Comparison of ENCODE assay signal across 14 cellular contexts in genomic region chr17:38636054-38636453, GRCh38. TPM values are rescaled to one million over a fixed set of nuclear protein-coding genes. Genes with fewer than 3 reads are reported as not detected.
"Had no signal": no experiment of that assay in that cellular context is flagged by ENCODE, and none has a peak within 500 bp of the region (broad histone marks: within the 10 kb centered on the region; RNA-seq: fewer than 3 reads in every experiment).

No MANE protein-coding gene starts in this region.

- H3K4me3 Mint-ChIP-seq: activated naive CD4-positive, alpha-beta T cell treated with anti-CD3 and anti-CD28 coated beads for 36 hours; activated T-helper 1 cell treated with anti-CD3 and anti-CD28 coated beads, Interleukin-12 subunit alpha, Interleukin-12 subunit beta, Interleukin-2, Interleukin-4 antibody, amounts not matched to agents 30 ng/mL and 10 ng/mL and 1 ng/mL, durations not matched to agents 14 hours and 24 hours and 36 hours; dendritic cell treated with granulocyte-macrophage colony-stimulating factor and Interleukin-4, amounts not matched to agents 40 ng/mL and 50 ng/mL, for 4 days; nephron had no signal

- DNase-seq: activated CD4-positive, alpha-beta T cell treated with anti-CD3 and anti-CD28 coated beads for 4 hours; activated naive CD4-positive, alpha-beta T cell treated with anti-CD3 and anti-CD28 coated beads for 36 hours; glutamatergic neuron; psoas muscle; sigmoid colon; stimulated activated CD4-positive, alpha-beta T cell treated with anti-CD3 and anti-CD28 coated beads, Interleukin-12 subunit alpha, Interleukin-12 subunit beta, amount 100 ng/mL, for 4 hours; stimulated activated naive CD4-positive, alpha-beta T cell; SW 1271 had no signal

- H3K9me3 Mint-ChIP-seq: activated naive CD4-positive, alpha-beta T cell treated with anti-CD3 and anti-CD28 coated beads for 36 hours; activated T-helper 1 cell treated with anti-CD3 and anti-CD28 coated beads, Interleukin-12 subunit alpha, Interleukin-12 subunit beta, Interleukin-2, Interleukin-4 antibody, amounts not matched to agents 30 ng/mL and 10 ng/mL and 1 ng/mL, durations not matched to agents 14 hours and 24 hours and 36 hours; dendritic cell treated with granulocyte-macrophage colony-stimulating factor and Interleukin-4, amounts not matched to agents 40 ng/mL and 50 ng/mL, for 4 days had no signal

- H3K27ac Mint-ChIP-seq: activated naive CD4-positive, alpha-beta T cell treated with anti-CD3 and anti-CD28 coated beads for 36 hours; activated T-helper 1 cell treated with anti-CD3 and anti-CD28 coated beads, Interleukin-12 subunit alpha, Interleukin-12 subunit beta, Interleukin-2, Interleukin-4 antibody, amounts not matched to agents 30 ng/mL and 10 ng/mL and 1 ng/mL, durations not matched to agents 14 hours and 24 hours and 36 hours; dendritic cell treated with granulocyte-macrophage colony-stimulating factor and Interleukin-4, amounts not matched to agents 40 ng/mL and 50 ng/mL, for 4 days; nephron had no signal

- H3K4me1 Mint-ChIP-seq: nephron had no signal

- ATAC-seq: left lobe of liver, psoas muscle had no signal

RNA-seq across cellular contexts. Expression of gene SRCIN1, which starts 30.3 kb away (rescaled TPM):
- total RNA-seq: fibroblast of villous mesenchyme, osteoblast had no signal
